Comparison of ENCODE assay signal across 16 cellular contexts in the genomic region with DNA sequence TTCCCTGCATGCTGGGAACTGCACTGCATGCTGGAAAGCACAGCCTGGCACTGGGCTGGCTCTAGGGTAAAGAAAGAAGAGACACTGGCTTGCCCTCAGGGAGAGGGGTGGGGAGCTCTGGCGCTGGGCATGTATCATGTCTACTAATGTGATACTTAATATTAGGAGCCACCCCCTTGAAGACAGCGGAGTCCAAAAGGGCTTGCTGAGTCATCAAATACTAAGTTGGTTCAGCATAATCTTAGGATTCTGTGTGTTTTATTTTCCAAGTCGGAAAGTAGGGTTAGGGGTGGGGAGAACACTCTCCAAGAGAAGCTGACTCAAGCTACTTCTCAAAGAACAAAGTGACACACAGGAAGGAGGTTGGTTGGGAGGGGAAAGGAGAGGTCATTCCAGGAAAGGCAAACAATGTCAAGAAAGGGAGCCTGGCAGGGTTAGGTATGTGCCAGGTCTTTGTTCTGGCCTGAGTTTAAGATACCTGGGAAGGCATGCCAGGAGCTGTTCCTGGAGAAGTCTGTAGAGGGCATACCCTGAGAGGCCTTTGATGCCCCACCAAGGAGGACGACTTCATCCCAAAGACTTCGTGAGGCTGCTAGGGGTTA.
DNase-seq lines count a peak whose midpoint lies in the region; ATAC-seq, FAIRE-seq and TF ChIP-seq lines count a peak whose summit lies in the region.
"Had no signal": no experiment of that assay in that cellular context is flagged by ENCODE, and none has a peak within 500 bp of the region (broad histone marks: within the 10 kb centered on the region; RNA-seq: fewer than 3 reads in every experiment).

No MANE protein-coding gene starts in this region.

- H3K9ac ChIP-seq in K562 (ENCODE audit: insufficient read depth in 1 of 2, low read depth in 2 of 2, low read length in 2 of 2), result no peak overlapping the region

- H3K79me2 ChIP-seq in K562 (ENCODE audit: control insufficient read depth, insufficient read depth, low read length), result no peaks in the 10 kb centered on the region

- no peak for TF ChIP-seq EP300 in K562 (IDR thresholded peaks at IDR 0.05; ENCODE audit: low read length)

- no peaks in the 10 kb centered on the region for H3K9me1 ChIP-seq in K562 (ENCODE audit: control insufficient read depth, insufficient read depth, low read length)

- H3K27ac Mint-ChIP-seq in activated T-cell treated with anti-CD3 and anti-CD28 coated beads, Interleukin-2, amount 50 U/mL, for 24 hours, result no peak overlapping the region

- WGBS in K562 (ENCODE audit: insufficient coverage, low coverage, missing lambda C conversion rate), result 0% methylated on average over 5 of the region's 5 CpGs

- H3K27ac ChIP-seq in K562 (ENCODE audit: extremely low read depth, low read depth, low read length) (no peak overlapping the region), left ventricle myocardium inferior (replicated peaks) (peak overlapping the region; percentile 27)
- H3K27ac ChIP-seq: HL-60, sigmoid colon had no signal

- H2AFZ ChIP-seq in K562 (ENCODE audit: low read depth, low read length), result no peak overlapping the region

- no peak for TF ChIP-seq RAD21 in K562 (CRISPR knock-in tag; conservative IDR thresholded peaks at IDR 0.05 in 1 of 2, IDR thresholded peaks at IDR 0.05 in 1 of 2)

- POLR2A ChIA-PET in K562 (lab: Yijun Ruan, JAX), result no interaction called here

- H4K20me1 ChIP-seq in K562 (replicated peaks; ENCODE audit: control insufficient read depth, insufficient read depth, low read length), result no peaks in the 10 kb centered on the region

- CTCF ChIA-PET in K562 (lab: Yijun Ruan, JAX; ENCODE audit: low intra/inter-chr PET ratio), result no interaction called here

- H3K9me3 ChIP-seq in K562 (replicated peaks; ENCODE audit: control insufficient read depth, insufficient read depth, low read depth, low read length) (no peaks in the 10 kb centered on the region), left ventricle myocardium inferior (replicated peaks) (no peaks in the 10 kb centered on the region)
- H3K9me3 ChIP-seq: HAP-1, sigmoid colon, SJCRH30 had no signal

- peak; percentile 79 for DNase-seq in LNCaP clone FGC (ENCODE audit: low read depth)
- DNase-seq in K562 (ENCODE audit: extremely low read depth in 1 of 4, low spot score in 3 of 4), result no peak
- no peak for DNase-seq in left ventricle myocardium inferior
- DNase-seq in sciatic nerve (ENCODE audit: low spot score), result no peak
- DNase-seq in activated T-cell treated with anti-CD3 and anti-CD28 coated beads, Interleukin-2, amount 50 U/mL, for 24 hours, result no peak
- no peak for DNase-seq in NK-92 (lab: John Stamatoyannopoulos, UW; ENCODE audit: unreplicated experiment)
- DNase-seq: activated naive CD4-positive, alpha-beta T cell; dorsolateral prefrontal cortex; kidney; NCI-H2029; sigmoid colon; SJCRH30 had no signal

- in situ Hi-C loops in K562 (cut with MboI), result no loop called here

- H3K36me3 ChIP-seq in K562 (ENCODE audit: control insufficient read depth, insufficient read depth, low read length) (no peaks in the 10 kb centered on the region), left ventricle myocardium inferior (no peaks in the 10 kb centered on the region)
- H3K36me3 ChIP-seq: HAP-1, sigmoid colon, SJCRH30 had no signal

- no peak for TF ChIP-seq POLR2A in K562 (conservative IDR thresholded peaks at IDR 0.05)

- H3K4me1 ChIP-seq in K562 (replicated peaks in 1 of 2; ENCODE audit: control insufficient read depth in 2 of 2, insufficient read depth in 2 of 2, low read length in 2 of 2) (no peaks in the 10 kb centered on the region), left ventricle myocardium inferior (peaks cover 20% of the 10 kb centered on the region)
- H3K4me1 ChIP-seq: HAP-1, sigmoid colon had no signal

- TF ChIP-seq CTCF in LNCaP clone FGC (IDR thresholded peaks at IDR 0.05; ENCODE audit: control insufficient read depth, extremely low read depth, insufficient read depth), result peak; percentile 31
- no peak for TF ChIP-seq CTCF in K562 (IDR thresholded peaks at IDR 0.05 in 2 of 3, conservative IDR thresholded peaks at IDR 0.05 in 1 of 3; ENCODE audit: insufficient read depth in 2 of 3, low read depth in 1 of 3, low read length in 3 of 3)
- peak; percentile 41 for TF ChIP-seq CTCF in left ventricle myocardium inferior (IDR thresholded peaks at IDR 0.05; ENCODE audit: borderline replicate concordance)

- no TSS peak for BruUV-seq in K562 (replicated peaks; lab: Mats Ljungman, UMichigan)

- ATAC-seq in K562 (no peak), sciatic nerve (peak; percentile 13), GM21423 (IDR thresholded peaks at IDR 0.05; ENCODE audit: unreplicated experiment) (no peak), GM21515 (IDR thresholded peaks at IDR 0.05; ENCODE audit: unreplicated experiment) (no peak)

- H3K27me3 ChIP-seq in K562 (ENCODE audit: control insufficient read depth in 2 of 2, insufficient read depth in 2 of 2, low read length in 2 of 2) (no peaks in the 10 kb centered on the region; a peak in 1 of 5 replicates), left ventricle myocardium inferior (ENCODE audit: low read depth) (no peaks in the 10 kb centered on the region)
- H3K27me3 ChIP-seq: sigmoid colon, SJCRH30 had no signal

- H3K4me1 Mint-ChIP-seq in activated T-cell treated with anti-CD3 and anti-CD28 coated beads, Interleukin-2, amount 50 U/mL, for 24 hours (ENCODE audit: low read depth), result no peaks in the 10 kb centered on the region

- H3K36me3 Mint-ChIP-seq in activated T-cell treated with anti-CD3 and anti-CD28 coated beads, Interleukin-2, amount 50 U/mL, for 24 hours (ENCODE audit: low read depth), result no peaks in the 10 kb centered on the region

- H3K4me3 ChIP-seq in LNCaP clone FGC (ENCODE audit: low read depth, low read length) (no peak overlapping the region), K562 (no peak overlapping the region), left ventricle myocardium inferior (no peak overlapping the region)
- H3K4me3 ChIP-seq: dorsolateral prefrontal cortex, HAP-1, sigmoid colon, SJCRH30 had no signal

- no peak for FAIRE-seq in K562 (lab: Jason Lieb, UNC)
- FAIRE-seq: kidney had no signal

- intact Hi-C loops in K562 (cut with micrococcal nuclease), result no loop called here
- intact Hi-C loops in left ventricle myocardium inferior (cut with micrococcal nuclease), result loop anchor here (10.0 kb wide), 2 partner anchors 118 to 162 kb away; no protein-coding TSS in a partner anchor
- intact Hi-C loops in sciatic nerve (cut with DNase I), result no loop called here

- H3K4me3 Mint-ChIP-seq in activated T-cell treated with anti-CD3 and anti-CD28 coated beads, Interleukin-2, amount 50 U/mL, for 24 hours, result no peak overlapping the region

- H3K9me3 Mint-ChIP-seq in activated T-cell treated with anti-CD3 and anti-CD28 coated beads, Interleukin-2, amount 50 U/mL, for 24 hours, result no peaks in the 10 kb centered on the region

- peaks cover 40% of the 10 kb centered on the region for H3K27me3 Mint-ChIP-seq in activated T-cell treated with anti-CD3 and anti-CD28 coated beads, Interleukin-2, amount 50 U/mL, for 24 hours

- H3K4me2 ChIP-seq in K562 (ENCODE audit: insufficient read depth, low read length), result no peak overlapping the region

TF ChIP-seq in K562, 482 proteins besides CTCF, POLR2A, EP300 and RAD21:
- TF ChIP-seq MAFK (IDR thresholded peaks at IDR 0.05; ENCODE audit: low read length) (peak; percentile 70), DMBX1 (CRISPR knock-in tag; IDR thresholded peaks at IDR 0.05; ENCODE audit: borderline replicate concordance) (no peak), MAFG (tag; conservative IDR thresholded peaks at IDR 0.05) (peak; percentile 59; the same call in 1 of the 2 replicates), MAFF (IDR thresholded peaks at IDR 0.05; ENCODE audit: low read length) (peak; percentile 63; the same call in 1 of the 2 replicates), C11orf30 (IDR thresholded peaks at IDR 0.05; ENCODE audit: low read depth) (peak; percentile 51), GTF2E2 (tag; IDR thresholded peaks at IDR 0.05) (no peak), ZNF316 (IDR thresholded peaks at IDR 0.05) (peak; percentile 68; the same call in 1 of the 2 replicates)
TF ChIP-seq in K562: peak in this region for 5.

Comparison
In these comparisons a context has a peak if more than half of its experiments do, and no peak if none do; other contexts are left out.
1. CTCF ChIP-seq: peak in LNCaP clone FGC (single experiment) and left ventricle myocardium inferior (single experiment); none in K562 (0 of 3).